9 cellular contexts compared by ENCODE assay signal in genomic region chr1:21668232-21669032, GRCh38. TPM values are rescaled to one million over a fixed set of nuclear protein-coding genes. Genes with fewer than 3 reads are reported as not detected.
DNase-seq lines count a peak whose midpoint lies in the region; ATAC-seq and TF ChIP-seq lines count a peak whose summit lies in the region.
"Had no signal": no experiment of that assay in that cellular context is flagged by ENCODE, and none has a peak within 500 bp of the region (broad histone marks: within the 10 kb centered on the region; RNA-seq: fewer than 3 reads in every experiment).

No MANE protein-coding gene starts in this region.

- H3K4me3 ChIP-seq in ACC112 (ENCODE audit: low read depth, low read length) (0 out of 2 replicates have a peak overlapping the region, but pooled peaks have one; percentile 32), colonic mucosa (peak overlapping the region; percentile 28), mucosa of descending colon (no peak overlapping the region)

- H3K9me3 ChIP-seq in colonic mucosa (no peaks in the 10 kb centered on the region), mucosa of descending colon (no peaks in the 10 kb centered on the region)

- DNase-seq in GM13977 (ENCODE audit: low spot score) (peak; percentile 31), colonic mucosa (no peak), mucosa of descending colon (peak in 2 of 3 donors; percentile 25 to 50), NCI-H2107 (lab: John Stamatoyannopoulos, UW) (no peak)
- DNase-seq in activated CD8-positive, alpha-beta memory T cell treated with anti-CD3 and anti-CD28 coated beads for 24 hours = no peak
- DNase-seq: naive B cell had no signal

- peaks cover 35% of the 10 kb centered on the region for H3K27me3 ChIP-seq in ACC112 (ENCODE audit: insufficient read depth, low read length)
- H3K27me3 ChIP-seq in colonic mucosa = peaks cover 18% of the 10 kb centered on the region

- intact Hi-C loops in colonic mucosa (cut with DNase I) = no loop called here
- intact Hi-C loops in mucosa of descending colon (cut with DNase I, micrococcal nuclease) = no loop called here

- H3K4me1 ChIP-seq in ACC112 (ENCODE audit: control insufficient read depth, insufficient read depth, low read length, unreplicated experiment) (peaks cover 24% of the 10 kb centered on the region), colonic mucosa (peaks cover 9% of the 10 kb centered on the region), mucosa of descending colon (ENCODE audit: low read depth) (peaks cover 12% of the 10 kb centered on the region)

- H3K36me3 ChIP-seq in ACC112 (ENCODE audit: insufficient read depth, low read length) (no peaks in the 10 kb centered on the region), colonic mucosa (no peaks in the 10 kb centered on the region), mucosa of descending colon (ENCODE audit: low read depth) (no peaks in the 10 kb centered on the region)

- peak; percentile 19 for TF ChIP-seq CTCF in GM13977 (IDR thresholded peaks at IDR 0.05; ENCODE audit: extremely low read depth, insufficient read depth, missing control alignments)
- TF ChIP-seq CTCF in colonic mucosa (IDR thresholded peaks at IDR 0.05) = no peak
- TF ChIP-seq CTCF in mucosa of descending colon (IDR thresholded peaks at IDR 0.05) = no peak

- no peak overlapping the region for H2AFZ ChIP-seq in ACC112 (ENCODE audit: low read length, unreplicated experiment)

- ATAC-seq in mucosa of descending colon = no peak
- no peak for ATAC-seq in HG02798 (IDR thresholded peaks at IDR 0.05; ENCODE audit: poor library complexity, unreplicated experiment)
- no peak for ATAC-seq in GM18909 (IDR thresholded peaks at IDR 0.05; ENCODE audit: poor library complexity, unreplicated experiment)

- no peaks in the 10 kb centered on the region for H3K79me2 ChIP-seq in ACC112 (ENCODE audit: control insufficient read depth, insufficient read depth, low read length, unreplicated experiment)

- in situ Hi-C loops in GM13977 (cut with MboI; ENCODE audit: low pct_unique_long_range_greater_than_20kb, low sequenced_read_pairs, unreplicated experiment) = no loop called here

- H3K27ac ChIP-seq in ACC112 (ENCODE audit: low read depth, low read length) (no peak overlapping the region), colonic mucosa (no peak overlapping the region)

- no peak overlapping the region for H3K9ac ChIP-seq in colonic mucosa (ENCODE audit: low read depth in 2 of 2, low read length in 2 of 2)

RNA-seq across cellular contexts. Expression of gene RAP1GAP, which starts 0.7 kb away (rescaled TPM):
- total RNA-seq in colonic mucosa (10 to 100 TPM; 29.6 to 36.3 TPM), mucosa of descending colon (10 to 100 TPM; 15.7 to 59.6 (median 43.0) TPM)

Comparison
In these comparisons a context has a peak if more than half of its experiments do, and no peak if none do; other contexts are left out.
1. DNase-seq: peak in GM13977 (single experiment) and mucosa of descending colon (2 of 3); none in colonic mucosa (single experiment), activated CD8-positive, alpha-beta memory T cell treated with anti-CD3 and anti-CD28 coated beads for 24 hours (single experiment) and NCI-H2107 (single experiment).